In the genomic region with DNA sequence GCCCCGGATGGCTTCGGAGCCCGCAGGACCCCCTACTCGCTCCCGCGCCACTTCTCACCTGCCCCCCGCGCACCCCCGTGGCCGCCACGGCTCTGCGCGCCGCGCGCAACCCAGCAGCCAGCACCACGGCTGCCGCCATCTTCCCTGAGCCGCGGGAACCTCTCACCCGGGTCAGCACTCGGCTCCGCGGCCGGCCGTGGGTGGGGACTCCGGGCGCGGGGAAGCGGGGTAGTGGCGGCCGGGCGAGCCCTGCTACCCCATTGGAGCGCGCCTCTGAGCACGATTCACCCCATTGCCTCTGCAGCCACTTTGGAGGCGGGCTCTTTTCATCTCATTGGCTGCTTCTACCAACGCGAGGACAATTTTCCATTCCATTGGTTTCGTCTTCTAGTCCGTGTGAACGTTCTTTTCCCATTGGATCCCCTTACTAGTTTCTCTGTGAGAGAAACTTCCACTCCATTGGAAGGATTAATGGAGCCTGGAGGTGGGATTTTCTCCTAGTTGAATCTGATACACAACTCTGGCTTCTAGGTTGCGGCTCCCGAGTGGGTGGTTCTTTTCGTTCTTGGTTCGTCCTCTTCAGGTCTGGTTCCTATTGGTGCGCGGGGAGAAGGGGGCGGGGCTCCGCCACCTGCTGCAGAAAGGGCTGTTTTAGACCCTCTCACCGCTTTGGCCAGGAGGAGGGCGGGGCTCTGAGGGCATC, we compare ENCODE assay signal across 1 cellular context.
A peak's percentile ranks its signal among the peaks of the same experiment; 100 is the strongest.
TF ChIP-seq lines count a peak whose summit lies in the region.

Gene HINT2 (minus strand): TSS at position 202 of the 703 bp plus-strand sequence. CDS start 63 bp downstream, at position 139.

TF ChIP-seq in HepG2, 621 proteins besides CTCF, POLR2A, EP300 and RAD21 (continued from another document and continues in another):
- TF ChIP-seq, protein P1, sequence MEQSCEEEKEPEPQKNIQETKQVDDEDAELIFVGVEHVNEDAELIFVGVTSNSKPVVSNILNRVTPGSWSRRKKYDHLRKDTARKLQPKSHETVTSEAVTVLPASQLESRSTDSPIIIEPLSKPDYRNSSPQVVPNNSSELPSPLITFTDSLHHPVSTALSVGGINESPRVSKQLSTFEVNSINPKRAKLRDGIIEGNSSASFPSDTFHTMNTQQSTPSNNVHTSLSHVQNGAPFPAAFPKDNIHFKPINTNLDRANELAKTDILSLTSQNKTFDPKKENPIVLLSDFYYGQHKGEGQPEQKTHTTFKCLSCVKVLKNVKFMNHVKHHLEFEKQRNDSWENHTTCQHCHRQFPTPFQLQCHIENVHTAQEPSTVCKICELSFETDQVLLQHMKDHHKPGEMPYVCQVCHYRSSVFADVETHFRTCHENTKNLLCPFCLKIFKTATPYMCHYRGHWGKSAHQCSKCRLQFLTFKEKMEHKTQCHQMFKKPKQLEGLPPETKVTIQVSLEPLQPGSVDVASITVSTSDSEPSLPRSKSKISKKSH (CRISPR knock-in tag; IDR thresholded peaks at IDR 0.05; ENCODE audit: borderline replicate concordance): peak; percentile 88; the same call in 1 of the 2 replicates
- TF ChIP-seq, protein P2, sequence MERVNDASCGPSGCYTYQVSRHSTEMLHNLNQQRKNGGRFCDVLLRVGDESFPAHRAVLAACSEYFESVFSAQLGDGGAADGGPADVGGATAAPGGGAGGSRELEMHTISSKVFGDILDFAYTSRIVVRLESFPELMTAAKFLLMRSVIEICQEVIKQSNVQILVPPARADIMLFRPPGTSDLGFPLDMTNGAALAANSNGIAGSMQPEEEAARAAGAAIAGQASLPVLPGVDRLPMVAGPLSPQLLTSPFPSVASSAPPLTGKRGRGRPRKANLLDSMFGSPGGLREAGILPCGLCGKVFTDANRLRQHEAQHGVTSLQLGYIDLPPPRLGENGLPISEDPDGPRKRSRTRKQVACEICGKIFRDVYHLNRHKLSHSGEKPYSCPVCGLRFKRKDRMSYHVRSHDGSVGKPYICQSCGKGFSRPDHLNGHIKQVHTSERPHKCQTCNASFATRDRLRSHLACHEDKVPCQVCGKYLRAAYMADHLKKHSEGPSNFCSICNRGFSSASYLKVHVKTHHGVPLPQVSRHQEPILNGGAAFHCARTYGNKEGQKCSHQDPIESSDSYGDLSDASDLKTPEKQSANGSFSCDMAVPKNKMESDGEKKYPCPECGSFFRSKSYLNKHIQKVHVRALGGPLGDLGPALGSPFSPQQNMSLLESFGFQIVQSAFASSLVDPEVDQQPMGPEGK (CRISPR knock-in tag; IDR thresholded peaks at IDR 0.05): no peak
- TF ChIP-seq GMEB1 (CRISPR knock-in tag; IDR thresholded peaks at IDR 0.05; ENCODE audit: borderline replicate concordance): 0 out of 2 replicates have a peak, but pooled peaks have one; percentile 10
- TF ChIP-seq ZNF543 (CRISPR knock-in tag; IDR thresholded peaks at IDR 0.05): peak; percentile 68; the same call in 1 of the 2 replicates
- TF ChIP-seq, protein P3, sequence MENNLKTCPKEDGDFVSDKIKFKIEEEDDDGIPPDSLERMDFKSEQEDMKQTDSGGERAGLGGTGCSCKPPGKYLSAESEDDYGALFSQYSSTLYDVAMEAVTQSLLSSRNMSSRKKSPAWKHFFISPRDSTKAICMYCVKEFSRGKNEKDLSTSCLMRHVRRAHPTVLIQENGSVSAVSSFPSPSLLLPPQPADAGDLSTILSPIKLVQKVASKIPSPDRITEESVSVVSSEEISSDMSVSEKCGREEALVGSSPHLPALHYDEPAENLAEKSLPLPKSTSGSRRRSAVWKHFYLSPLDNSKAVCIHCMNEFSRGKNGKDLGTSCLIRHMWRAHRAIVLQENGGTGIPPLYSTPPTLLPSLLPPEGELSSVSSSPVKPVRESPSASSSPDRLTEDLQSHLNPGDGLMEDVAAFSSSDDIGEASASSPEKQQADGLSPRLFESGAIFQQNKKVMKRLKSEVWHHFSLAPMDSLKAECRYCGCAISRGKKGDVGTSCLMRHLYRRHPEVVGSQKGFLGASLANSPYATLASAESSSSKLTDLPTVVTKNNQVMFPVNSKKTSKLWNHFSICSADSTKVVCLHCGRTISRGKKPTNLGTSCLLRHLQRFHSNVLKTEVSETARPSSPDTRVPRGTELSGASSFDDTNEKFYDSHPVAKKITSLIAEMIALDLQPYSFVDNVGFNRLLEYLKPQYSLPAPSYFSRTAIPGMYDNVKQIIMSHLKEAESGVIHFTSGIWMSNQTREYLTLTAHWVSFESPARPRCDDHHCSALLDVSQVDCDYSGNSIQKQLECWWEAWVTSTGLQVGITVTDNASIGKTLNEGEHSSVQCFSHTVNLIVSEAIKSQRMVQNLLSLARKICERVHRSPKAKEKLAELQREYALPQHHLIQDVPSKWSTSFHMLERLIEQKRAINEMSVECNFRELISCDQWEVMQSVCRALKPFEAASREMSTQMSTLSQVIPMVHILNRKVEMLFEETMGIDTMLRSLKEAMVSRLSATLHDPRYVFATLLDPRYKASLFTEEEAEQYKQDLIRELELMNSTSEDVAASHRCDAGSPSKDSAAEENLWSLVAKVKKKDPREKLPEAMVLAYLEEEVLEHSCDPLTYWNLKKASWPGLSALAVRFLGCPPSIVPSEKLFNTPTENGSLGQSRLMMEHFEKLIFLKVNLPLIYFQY (CRISPR knock-in tag; IDR thresholded peaks at IDR 0.05; ENCODE audit: borderline replicate concordance): 0 out of 2 replicates have a peak, but pooled peaks have one; percentile 23
- peak; percentile 24 for TF ChIP-seq GATAD1 (CRISPR knock-in tag; IDR thresholded peaks at IDR 0.05)
- peak; percentile 82; the same call in 1 of the 2 replicates for TF ChIP-seq YEATS4 (CRISPR knock-in tag; IDR thresholded peaks at IDR 0.05; ENCODE audit: borderline replicate concordance)
- TF ChIP-seq KLF11 (CRISPR knock-in tag; IDR thresholded peaks at IDR 0.05): no peak
- TF ChIP-seq TARDBP (CRISPR knock-in tag; IDR thresholded peaks at IDR 0.05): 0 out of 2 replicates have a peak, but pooled peaks have one; percentile 15
- peak; percentile 76; the same call in 1 of the 2 replicates for TF ChIP-seq RFXAP (CRISPR knock-in tag; IDR thresholded peaks at IDR 0.05; ENCODE audit: borderline replicate concordance)
- TF ChIP-seq KDM2A (CRISPR knock-in tag; IDR thresholded peaks at IDR 0.05; ENCODE audit: borderline replicate concordance, low read depth): peak; percentile 35; the same call in 1 of the 2 replicates
- TF ChIP-seq RXRA (CRISPR knock-in tag; IDR thresholded peaks at IDR 0.05): no peak; the same call in 1 of the 2 replicates
- TF ChIP-seq ZNF3 (CRISPR knock-in tag; IDR thresholded peaks at IDR 0.05): peak; percentile 5; the same call in 1 of the 2 replicates
- peak; percentile 54 for TF ChIP-seq HNRNPLL (IDR thresholded peaks at IDR 0.05; ENCODE audit: low read depth, low read length, poor library complexity, severe bottlenecking)
- peak; percentile 13; the same call in 1 of the 2 replicates for TF ChIP-seq YEATS2 (CRISPR knock-in tag; IDR thresholded peaks at IDR 0.05; ENCODE audit: borderline replicate concordance)
- peak; percentile 75; the same call in 1 of the 2 replicates for TF ChIP-seq KDM5B (CRISPR knock-in tag; IDR thresholded peaks at IDR 0.05; ENCODE audit: borderline replicate concordance)
- TF ChIP-seq, protein P4, sequence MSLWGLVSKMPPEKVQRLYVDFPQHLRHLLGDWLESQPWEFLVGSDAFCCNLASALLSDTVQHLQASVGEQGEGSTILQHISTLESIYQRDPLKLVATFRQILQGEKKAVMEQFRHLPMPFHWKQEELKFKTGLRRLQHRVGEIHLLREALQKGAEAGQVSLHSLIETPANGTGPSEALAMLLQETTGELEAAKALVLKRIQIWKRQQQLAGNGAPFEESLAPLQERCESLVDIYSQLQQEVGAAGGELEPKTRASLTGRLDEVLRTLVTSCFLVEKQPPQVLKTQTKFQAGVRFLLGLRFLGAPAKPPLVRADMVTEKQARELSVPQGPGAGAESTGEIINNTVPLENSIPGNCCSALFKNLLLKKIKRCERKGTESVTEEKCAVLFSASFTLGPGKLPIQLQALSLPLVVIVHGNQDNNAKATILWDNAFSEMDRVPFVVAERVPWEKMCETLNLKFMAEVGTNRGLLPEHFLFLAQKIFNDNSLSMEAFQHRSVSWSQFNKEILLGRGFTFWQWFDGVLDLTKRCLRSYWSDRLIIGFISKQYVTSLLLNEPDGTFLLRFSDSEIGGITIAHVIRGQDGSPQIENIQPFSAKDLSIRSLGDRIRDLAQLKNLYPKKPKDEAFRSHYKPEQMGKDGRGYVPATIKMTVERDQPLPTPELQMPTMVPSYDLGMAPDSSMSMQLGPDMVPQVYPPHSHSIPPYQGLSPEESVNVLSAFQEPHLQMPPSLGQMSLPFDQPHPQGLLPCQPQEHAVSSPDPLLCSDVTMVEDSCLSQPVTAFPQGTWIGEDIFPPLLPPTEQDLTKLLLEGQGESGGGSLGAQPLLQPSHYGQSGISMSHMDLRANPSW (CRISPR knock-in tag; IDR thresholded peaks at IDR 0.05; ENCODE audit: borderline replicate concordance): no peak; the same call in 1 of the 2 replicates
- TF ChIP-seq ZNF878 (CRISPR knock-in tag; IDR thresholded peaks at IDR 0.05): no peak; the same call in 1 of the 2 replicates
- peak; percentile 65; the same call in 1 of the 2 replicates for TF ChIP-seq ATF1 (CRISPR knock-in tag; IDR thresholded peaks at IDR 0.05)
- TF ChIP-seq KAT7 (CRISPR knock-in tag; IDR thresholded peaks at IDR 0.05; ENCODE audit: borderline replicate concordance): 0 out of 2 replicates have a peak, but pooled peaks have one; percentile 74
- peak; percentile 44 for TF ChIP-seq TAF15 (IDR thresholded peaks at IDR 0.05; ENCODE audit: low read depth, low read length, poor library complexity, severe bottlenecking)
- TF ChIP-seq IRF9 (CRISPR knock-in tag; IDR thresholded peaks at IDR 0.05; ENCODE audit: borderline replicate concordance): peak; percentile 76; the same call in 1 of the 2 replicates
- peak; percentile 50; the same call in 1 of the 2 replicates for TF ChIP-seq ZNF263 (CRISPR knock-in tag; IDR thresholded peaks at IDR 0.05)
- peak; percentile 32; the same call in 1 of the 2 replicates for TF ChIP-seq ZNF264 (CRISPR knock-in tag; IDR thresholded peaks at IDR 0.05)
- no peak for TF ChIP-seq PTBP1 (IDR thresholded peaks at IDR 0.05; ENCODE audit: low read depth, low read length, poor library complexity, severe bottlenecking)
- TF ChIP-seq NFYB (CRISPR knock-in tag; IDR thresholded peaks at IDR 0.05): peak; percentile 89
- TF ChIP-seq HMGXB4 (CRISPR knock-in tag; IDR thresholded peaks at IDR 0.05; ENCODE audit: borderline replicate concordance in 1 of 2, low read depth in 1 of 2): peak; percentile 12 to 82; a peak in 3 of 4 replicates
- TF ChIP-seq ZFY (CRISPR knock-in tag; IDR thresholded peaks at IDR 0.05): peak; percentile 66
- TF ChIP-seq, protein P5, sequence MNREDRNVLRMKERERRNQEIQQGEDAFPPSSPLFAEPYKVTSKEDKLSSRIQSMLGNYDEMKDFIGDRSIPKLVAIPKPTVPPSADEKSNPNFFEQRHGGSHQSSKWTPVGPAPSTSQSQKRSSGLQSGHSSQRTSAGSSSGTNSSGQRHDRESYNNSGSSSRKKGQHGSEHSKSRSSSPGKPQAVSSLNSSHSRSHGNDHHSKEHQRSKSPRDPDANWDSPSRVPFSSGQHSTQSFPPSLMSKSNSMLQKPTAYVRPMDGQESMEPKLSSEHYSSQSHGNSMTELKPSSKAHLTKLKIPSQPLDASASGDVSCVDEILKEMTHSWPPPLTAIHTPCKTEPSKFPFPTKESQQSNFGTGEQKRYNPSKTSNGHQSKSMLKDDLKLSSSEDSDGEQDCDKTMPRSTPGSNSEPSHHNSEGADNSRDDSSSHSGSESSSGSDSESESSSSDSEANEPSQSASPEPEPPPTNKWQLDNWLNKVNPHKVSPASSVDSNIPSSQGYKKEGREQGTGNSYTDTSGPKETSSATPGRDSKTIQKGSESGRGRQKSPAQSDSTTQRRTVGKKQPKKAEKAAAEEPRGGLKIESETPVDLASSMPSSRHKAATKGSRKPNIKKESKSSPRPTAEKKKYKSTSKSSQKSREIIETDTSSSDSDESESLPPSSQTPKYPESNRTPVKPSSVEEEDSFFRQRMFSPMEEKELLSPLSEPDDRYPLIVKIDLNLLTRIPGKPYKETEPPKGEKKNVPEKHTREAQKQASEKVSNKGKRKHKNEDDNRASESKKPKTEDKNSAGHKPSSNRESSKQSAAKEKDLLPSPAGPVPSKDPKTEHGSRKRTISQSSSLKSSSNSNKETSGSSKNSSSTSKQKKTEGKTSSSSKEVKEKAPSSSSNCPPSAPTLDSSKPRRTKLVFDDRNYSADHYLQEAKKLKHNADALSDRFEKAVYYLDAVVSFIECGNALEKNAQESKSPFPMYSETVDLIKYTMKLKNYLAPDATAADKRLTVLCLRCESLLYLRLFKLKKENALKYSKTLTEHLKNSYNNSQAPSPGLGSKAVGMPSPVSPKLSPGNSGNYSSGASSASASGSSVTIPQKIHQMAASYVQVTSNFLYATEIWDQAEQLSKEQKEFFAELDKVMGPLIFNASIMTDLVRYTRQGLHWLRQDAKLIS (CRISPR knock-in tag; IDR thresholded peaks at IDR 0.05): 0 out of 2 replicates have a peak, but pooled peaks have one; percentile 24
- no peak; the same call in 1 of the 2 replicates for TF ChIP-seq ZNF451 (CRISPR knock-in tag; IDR thresholded peaks at IDR 0.05)
